In genomic region chr16:61957075-61957474, GRCh38 we compare ENCODE assay signal across 16 cellular contexts.
DNase-seq lines count a peak whose midpoint lies in the region; ATAC-seq and TF ChIP-seq lines count a peak whose summit lies in the region.
"Had no signal": no experiment of that assay in that cellular context is flagged by ENCODE, and none has a peak within 500 bp of the region (broad histone marks: within the 10 kb centered on the region; RNA-seq: fewer than 3 reads in every experiment).

No MANE protein-coding gene starts in this region.

- no peaks in the 10 kb centered on the region for H3K27me3 ChIP-seq in neural progenitor cell
- H3K27me3 ChIP-seq in right cardiac atrium (ENCODE audit: control insufficient read depth, insufficient read depth) = no peaks in the 10 kb centered on the region
- H3K27me3 ChIP-seq: BLaER1 treated with 17β-estradiol and CSF1 and Interleukin-3, amounts not matched to agents 10 nM and 100 nM had no signal

- peaks cover 14% of the 10 kb centered on the region for H3K4me1 Mint-ChIP-seq in neural progenitor cell
- H3K4me1 Mint-ChIP-seq: CD4-positive, CD25-positive, alpha-beta regulatory T cell had no signal

- H3K9ac ChIP-seq in neural progenitor cell = no peak overlapping the region
- H3K9ac ChIP-seq: BLaER1 treated with 17β-estradiol and CSF1 and Interleukin-3, amounts not matched to agents 10 nM and 100 nM had no signal

- no peak for ATAC-seq in right cardiac atrium
- ATAC-seq: HCT116 had no signal

- H3K9me3 Mint-ChIP-seq in neural progenitor cell = no peaks in the 10 kb centered on the region

- H3K36me3 Mint-ChIP-seq in neural progenitor cell = no peaks in the 10 kb centered on the region
- H3K36me3 Mint-ChIP-seq: CD4-positive, CD25-positive, alpha-beta regulatory T cell had no signal

- intact Hi-C loops in right cardiac atrium (cut with DNase I) = no loop called here

- H3K9me3 ChIP-seq in neural progenitor cell (ENCODE audit: low read depth) (no peaks in the 10 kb centered on the region), right cardiac atrium (ENCODE audit: control insufficient read depth, low read length) (no peaks in the 10 kb centered on the region)
- H3K9me3 ChIP-seq: BLaER1 treated with 17β-estradiol and CSF1 and Interleukin-3, amounts not matched to agents 10 nM and 100 nM had no signal

- no peak for TF ChIP-seq CTCF in neural progenitor cell (IDR thresholded peaks at IDR 0.05)

- no peaks in the 10 kb centered on the region for H3K27me3 Mint-ChIP-seq in neural progenitor cell (ENCODE audit: insufficient read depth, low read depth)
- H3K27me3 Mint-ChIP-seq: CD4-positive, CD25-positive, alpha-beta regulatory T cell had no signal

- no peaks in the 10 kb centered on the region for H3K36me3 ChIP-seq in neural progenitor cell
- H3K36me3 ChIP-seq: BLaER1 treated with 17β-estradiol and CSF1 and Interleukin-3, amounts not matched to agents 10 nM and 100 nM had no signal

- H3K4me3 ChIP-seq in neural progenitor cell (no peak overlapping the region), right cardiac atrium (ENCODE audit: low read length) (no peak overlapping the region)
- H3K4me3 ChIP-seq: BLaER1 treated with 17β-estradiol and CSF1 and Interleukin-3, amounts not matched to agents 10 nM and 100 nM had no signal

- WGBS in right cardiac atrium = 43% methylated on average over 3 of the region's 3 CpGs

- H3K4me2 ChIP-seq in neural progenitor cell = peak overlapping the region; percentile 68
- H3K4me2 ChIP-seq: BLaER1 treated with 17β-estradiol and CSF1 and Interleukin-3, amounts not matched to agents 10 nM and 100 nM had no signal

- H3K4me1 ChIP-seq in neural progenitor cell (peaks cover 28% of the 10 kb centered on the region), right cardiac atrium (ENCODE audit: control insufficient read depth, insufficient read depth, low read length) (no peaks in the 10 kb centered on the region)
- H3K4me1 ChIP-seq: BLaER1 treated with 17β-estradiol and CSF1 and Interleukin-3, amounts not matched to agents 10 nM and 100 nM had no signal

- peaks cover 11% of the 10 kb centered on the region for H3F3A ChIP-seq in neural progenitor cell (ENCODE audit: low read depth)

- H3K27ac ChIP-seq in neural progenitor cell (no peak overlapping the region), right cardiac atrium (ENCODE audit: low read length) (no peak overlapping the region)
- H3K27ac ChIP-seq: BLaER1 treated with 17β-estradiol and CSF1 and Interleukin-3, amounts not matched to agents 10 nM and 100 nM had no signal

- no peak overlapping the region for H3K4me3 Mint-ChIP-seq in neural progenitor cell
- H3K4me3 Mint-ChIP-seq: CD4-positive, CD25-positive, alpha-beta regulatory T cell had no signal

- H4K20me1 ChIP-seq in neural progenitor cell (ENCODE audit: low read depth) = peaks cover 11% of the 10 kb centered on the region
- H4K20me1 ChIP-seq: BLaER1 treated with 17β-estradiol and CSF1 and Interleukin-3, amounts not matched to agents 10 nM and 100 nM had no signal

- DNase-seq in DMS79 treated with DMSO at 0.1 percent for 48 hours (lab: John Stamatoyannopoulos, UW) (peak; percentile 73), NCI-H69 (lab: John Stamatoyannopoulos, UW) (peak; percentile 40), iPS DF 19.7 (ENCODE audit: low read depth, low spot score) (peak; percentile 56), neural progenitor cell (ENCODE audit: low spot score) (peak; percentile 75), right cardiac atrium (no peak)
- no peak for DNase-seq in stimulated activated CD4-positive, alpha-beta T cell treated with anti-CD3 and anti-CD28 coated beads, Interleukin-4, amount 100 ng/mL, for 1 hour
- no peak for DNase-seq in activated naive CD4-positive, alpha-beta T cell treated with Interleukin-2 at 50 U/mL for 16 hours
- DNase-seq: ACHN; Calu3; CD4-positive, CD25-positive, alpha-beta regulatory T cell; DND-41; GDM1; GOT3; IMR-90 had no signal

- no peak overlapping the region for H3K27ac Mint-ChIP-seq in neural progenitor cell
- H3K27ac Mint-ChIP-seq: CD4-positive, CD25-positive, alpha-beta regulatory T cell had no signal

- no peak overlapping the region for H2AFZ ChIP-seq in neural progenitor cell (replicated peaks)

- H3K79me2 ChIP-seq in neural progenitor cell (ENCODE audit: low read depth) = no peaks in the 10 kb centered on the region

Comparison
In these comparisons a context has a peak if more than half of its experiments do, and no peak if none do; other contexts are left out.
1. DNase-seq: peak in DMS79 treated with DMSO at 0.1 percent for 48 hours (single experiment), NCI-H69 (single experiment), iPS DF 19.7 (single experiment) and neural progenitor cell (single experiment); none in right cardiac atrium (0 of 3), stimulated activated CD4-positive, alpha-beta T cell treated with anti-CD3 and anti-CD28 coated beads, Interleukin-4, amount 100 ng/mL, for 1 hour (single experiment) and activated naive CD4-positive, alpha-beta T cell treated with Interleukin-2 at 50 U/mL for 16 hours (single experiment).